ENCODE assay signal across 8 cellular contexts in the genomic region with DNA sequence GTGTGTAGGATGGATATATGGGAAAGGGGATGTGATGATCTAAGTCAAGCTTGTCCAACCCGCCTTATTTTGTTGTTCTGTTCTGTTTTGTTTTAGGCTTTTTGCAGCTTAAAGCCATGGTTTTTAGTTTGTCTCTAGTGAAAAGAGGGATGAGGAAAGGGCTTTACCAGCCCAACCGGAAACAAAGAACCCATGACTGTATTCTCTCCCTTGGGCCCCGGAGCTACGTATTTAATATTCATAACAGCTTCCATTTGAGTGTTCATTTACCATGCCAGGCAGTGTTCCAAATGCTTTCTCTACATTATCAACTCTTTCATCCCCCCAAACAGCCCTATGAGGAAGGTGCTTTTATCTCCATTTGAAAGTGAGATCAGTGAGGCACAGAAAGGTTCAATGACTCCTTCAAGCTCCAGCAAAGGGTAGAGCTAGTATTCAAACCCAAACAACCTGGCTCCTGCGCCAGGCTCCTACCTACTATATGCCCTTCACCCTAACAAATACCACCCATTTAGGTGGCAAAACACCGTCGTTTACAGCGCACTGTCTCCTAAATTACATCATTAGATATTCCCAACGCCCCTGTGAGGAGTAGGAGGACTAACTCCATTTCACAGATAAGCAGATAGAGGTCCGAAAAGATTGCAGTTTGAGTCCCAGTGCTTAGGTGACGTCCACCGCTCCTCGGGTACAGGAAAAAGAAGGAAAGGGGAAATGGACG. TPM values are rescaled to one million over a fixed set of nuclear protein-coding genes. Genes with fewer than 3 reads are reported as not detected.
DNase-seq lines count a peak whose midpoint lies in the region; ATAC-seq and TF ChIP-seq lines count a peak whose summit lies in the region.

No MANE protein-coding gene starts in this region.

- H3K4me1 ChIP-seq in left ventricle myocardium inferior, result peaks cover 55% of the 10 kb centered on the region
- peaks cover 14% of the 10 kb centered on the region for H3K4me1 ChIP-seq in PC-3 (ENCODE audit: insufficient read depth, low read length)
- H3K4me1 ChIP-seq in mucosa of descending colon (ENCODE audit: low read depth), result peaks cover 3% of the 10 kb centered on the region

- intact Hi-C loops in left ventricle myocardium inferior (cut with micrococcal nuclease) (no loop called here), cardiac septum (cut with DNase I) (loop anchor here (2.0 kb wide), 1 partner anchor 28 kb away; the partner anchor contains the start of gene GTPBP8), PC-3 (cut with micrococcal nuclease) (no loop called here), mucosa of descending colon (cut with DNase I, micrococcal nuclease) (no loop called here)

- H3K4me3 ChIP-seq in left ventricle myocardium inferior (peak overlapping the region; percentile 83), PC-3 (ENCODE audit: low read length) (peak overlapping the region; percentile 92), mucosa of descending colon (peak overlapping the region; percentile 51)

- CTCF ChIA-PET in PC-3 (lab: Charles Lee), result interaction anchor here (0.5 to 1.0 kb wide), 5 partner anchors 22 to 953 kb away, joined by 3 to 10 read pairs (median 4); no protein-coding TSS in a partner anchor

- peaks cover 6% of the 10 kb centered on the region; the same call in 1 of the 2 replicates for H4K20me1 ChIP-seq in PC-3 (ENCODE audit: low read length)

- ATAC-seq in PC-3 (0 out of 2 replicates have a peak, but pooled peaks have one; percentile 0), mucosa of descending colon (no peak), HG03460 (IDR thresholded peaks at IDR 0.05; ENCODE audit: unreplicated experiment) (no peak)

- H3K9ac ChIP-seq in PC-3 (ENCODE audit: low read length), result peak overlapping the region; percentile 92

- peak overlapping the region; percentile 94 for H3K4me2 ChIP-seq in PC-3 (ENCODE audit: low read length)

- H3K36me3 ChIP-seq in left ventricle myocardium inferior (peaks cover 29% of the 10 kb centered on the region), PC-3 (ENCODE audit: low read depth, low read length) (peaks cover 30% of the 10 kb centered on the region; the same call in 1 of the 2 replicates), mucosa of descending colon (ENCODE audit: low read depth) (no peaks in the 10 kb centered on the region)

- POLR2A ChIA-PET in PC-3 (lab: Charles Lee; ENCODE audit: unreplicated experiment), result interaction anchor here (0.6 to 1.1 kb wide), 3 partner anchors 27 to 497 kb away, joined by 3 to 8 read pairs (median 3); partner anchors contain the start of gene GTPBP8

- no peak for DNase-seq in left ventricle myocardium inferior
- no peak for DNase-seq in cardiac septum (ENCODE audit: low spot score)
- DNase-seq in PC-3, result no peak
- peak; percentile 27 for DNase-seq in dedifferentiated amniotic fluid mesenchymal stem cell (ENCODE audit: extremely low spot score)
- no peak for DNase-seq in mucosa of descending colon
- no peak for DNase-seq in middle frontal gyrus (ENCODE audit: extremely low spot score, low spot score)
- DNase-seq in GM10266 (ENCODE audit: extremely low spot score), result no peak

- H3K27ac ChIP-seq in left ventricle myocardium inferior (replicated peaks) (peak overlapping the region; percentile 97), PC-3 (ENCODE audit: low read length) (peak overlapping the region; percentile 74)

- H2AFZ ChIP-seq in PC-3 (ENCODE audit: low read length), result peak overlapping the region; percentile 93

- TSS peak; percentile 36 for BruUV-seq in PC-3 (replicated peaks; lab: Mats Ljungman, UMichigan)

- H3K9me2 ChIP-seq in PC-3 (replicated peaks; ENCODE audit: low read length), result no peaks in the 10 kb centered on the region

- H3K79me2 ChIP-seq in PC-3 (ENCODE audit: low read length), result peaks cover 53% of the 10 kb centered on the region

- H3K27me3 ChIP-seq in left ventricle myocardium inferior (ENCODE audit: low read depth) (no peaks in the 10 kb centered on the region), PC-3 (ENCODE audit: low read length) (no peaks in the 10 kb centered on the region)

- TF ChIP-seq CTCF in left ventricle myocardium inferior (IDR thresholded peaks at IDR 0.05; ENCODE audit: borderline replicate concordance), result no peak
- no peak for TF ChIP-seq CTCF in PC-3 (conservative IDR thresholded peaks at IDR 0.05; ENCODE audit: low read depth, low read length)
- no peak for TF ChIP-seq CTCF in mucosa of descending colon (IDR thresholded peaks at IDR 0.05)
- no peak for TF ChIP-seq CTCF in GM10266 (IDR thresholded peaks at IDR 0.05; ENCODE audit: control insufficient read depth, insufficient read depth, low read depth, missing control alignments)

- no peaks in the 10 kb centered on the region for H3K9me3 ChIP-seq in left ventricle myocardium inferior (replicated peaks)
- H3K9me3 ChIP-seq in PC-3 (ENCODE audit: low read length), result no peaks in the 10 kb centered on the region
- H3K9me3 ChIP-seq in mucosa of descending colon, result no peaks in the 10 kb centered on the region

- H3F3A ChIP-seq in PC-3 (ENCODE audit: low read length, unreplicated experiment), result no peaks in the 10 kb centered on the region

RNA-seq across cellular contexts. Expression of gene GTPBP8, which starts 27.8 kb away (rescaled TPM):
- 28.5 TPM for total RNA-seq in left ventricle myocardium inferior
- 18.3 TPM for total RNA-seq in cardiac septum
- total RNA-seq in PC-3 (2014; rRNA removed), result 63.8 and 87.2 TPM in 2 replicates
- 10 to 100 TPM; 11.8 to 17.4 (median 17.0) TPM for total RNA-seq in mucosa of descending colon

RNA-seq across cellular contexts. Expression of gene CD200R1, which starts 43.7 kb away (rescaled TPM):
- total RNA-seq in left ventricle myocardium inferior (0.82 TPM), cardiac septum (0.51 TPM), PC-3 (2014; rRNA removed) (not detected in 2 replicates), mucosa of descending colon (1 to 10 TPM in 2 of 3 donors, under 1 TPM in 1; 0.52 to 2.6 (median 1.8) TPM)
